Comparison of ENCODE assay signal across 25 cellular contexts in the genomic region with DNA sequence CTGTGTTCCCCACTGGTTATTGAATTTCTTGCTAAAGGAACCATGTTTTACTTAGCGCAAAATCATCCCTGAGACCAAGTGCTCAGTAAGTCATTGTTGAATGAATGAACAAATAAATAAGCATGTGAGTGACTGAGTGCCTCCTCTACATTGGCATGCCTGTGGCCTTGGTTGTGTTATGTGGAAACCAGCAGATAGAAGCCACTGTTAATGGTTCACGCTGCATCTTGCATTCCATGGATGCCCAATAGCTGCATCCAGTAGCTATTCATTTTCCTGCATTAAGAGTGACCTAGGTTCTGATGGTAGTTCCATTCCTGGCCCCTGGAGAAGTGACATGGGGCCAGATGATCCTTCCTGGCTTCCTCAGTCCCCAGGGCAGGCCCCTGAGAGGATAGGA.
"Had no signal": no experiment of that assay in that cellular context is flagged by ENCODE, and none has a peak within 500 bp of the region (broad histone marks: within the 10 kb centered on the region; RNA-seq: fewer than 3 reads in every experiment).

No MANE protein-coding gene starts in this region.

- H3K9me3 ChIP-seq: left ventricle myocardium inferior, ovary, right atrium auricular region, right lobe of liver, stomach, testis, thyroid gland, transverse colon, upper lobe of left lung, vagina had no signal

- H3K27me3 Mint-ChIP-seq: memory B cell; naive B cell; stimulated activated naive B cell treated with anti-CD40 and anti-IgM and Interleukin-4, amounts not matched to agents 10 μg/mL and 1 μg/mL and 100 μg/mL, for 72 hours had no signal

- H3K27ac ChIP-seq: left ventricle myocardium inferior, neural progenitor cell, ovary, right atrium auricular region, right lobe of liver, skin epidermis, stomach, testis, thyroid gland, transverse colon, upper lobe of left lung, vagina had no signal

- H3K27me3 ChIP-seq: neural progenitor cell, ovary, right atrium auricular region, right lobe of liver, stomach, testis, thyroid gland, transverse colon, upper lobe of left lung, vagina had no signal

- H3K4me3 ChIP-seq: left ventricle myocardium inferior, lung, neural progenitor cell, ovary, right atrium auricular region, right lobe of liver, skin epidermis, stomach, testis, thyroid gland, transverse colon, upper lobe of left lung, vagina had no signal

- H3K4me1 Mint-ChIP-seq: memory B cell; naive B cell; neural progenitor cell; stimulated activated naive B cell treated with anti-CD40 and anti-IgM and Interleukin-4, amounts not matched to agents 10 μg/mL and 1 μg/mL and 100 μg/mL, for 72 hours had no signal

- H3K4me2 ChIP-seq: neural progenitor cell had no signal

- H3K27ac Mint-ChIP-seq: memory B cell; naive B cell; natural killer cell; nephron progenitor cell; neural progenitor cell; progenitor cell of endocrine pancreas; stimulated activated naive B cell treated with anti-CD40 and anti-IgM and Interleukin-4, amounts not matched to agents 10 μg/mL and 1 μg/mL and 100 μg/mL, for 72 hours had no signal

- DNase-seq: hippocampal formation; left ventricle myocardium inferior; naive B cell; natural killer cell; nephron progenitor cell; ovary; right lobe of liver; stimulated activated CD4-positive, alpha-beta T cell treated with anti-CD3 and anti-CD28 coated beads, Interleukin-12 subunit alpha, Interleukin-12 subunit beta, amount 100 ng/mL, for 4 hours; stimulated activated CD4-positive, alpha-beta T cell treated with anti-CD3 and anti-CD28 coated beads, Interleukin-15, amount 100 ng/mL, for 24 hours; stimulated activated CD4-positive, alpha-beta T cell treated with anti-CD3 and anti-CD28 coated beads, Interleukin-2, amount 100 ng/mL, for 24 hours; stimulated activated CD4-positive, alpha-beta T cell treated with anti-CD3 and anti-CD28 coated beads, Interleukin-4, amount 100 ng/mL, for 1 hour; stimulated activated naive B cell treated with anti-CD40 and anti-IgM and Interleukin-4, amounts not matched to agents 10 μg/mL and 1 μg/mL and 100 μg/mL, for 72 hours; stimulated activated naive CD8-positive, alpha-beta T cell treated with anti-CD3 and anti-CD28 coated beads, Interleukin-15, Interleukin-2, amounts not matched to agents 100 U/mL and 50 U/mL, for 24 hours; stomach; testis; thyroid gland; transverse colon; upper lobe of left lung had no signal

- H3K4me1 ChIP-seq: left ventricle myocardium inferior, right atrium auricular region, right lobe of liver, stomach, testis, thyroid gland, transverse colon, upper lobe of left lung, vagina had no signal

- H3K9me3 Mint-ChIP-seq: natural killer cell had no signal

- ATAC-seq: natural killer cell; right lobe of liver; stimulated activated naive B cell treated with anti-CD40 and anti-IgM and Interleukin-4, amounts not matched to agents 10 μg/mL and 1 μg/mL and 100 μg/mL, for 72 hours; stimulated activated naive CD8-positive, alpha-beta T cell treated with anti-CD3 and anti-CD28 coated beads, Interleukin-15, Interleukin-2, amounts not matched to agents 100 U/mL and 50 U/mL, for 24 hours had no signal

- H2AFZ ChIP-seq: neural progenitor cell had no signal

- H3K4me3 Mint-ChIP-seq: memory B cell; naive B cell; natural killer cell; nephron progenitor cell; neural progenitor cell; stimulated activated naive B cell treated with anti-CD40 and anti-IgM and Interleukin-4, amounts not matched to agents 10 μg/mL and 1 μg/mL and 100 μg/mL, for 72 hours had no signal

- H3K36me3 ChIP-seq: left ventricle myocardium inferior, neural progenitor cell, ovary, right atrium auricular region, right lobe of liver, stomach, thyroid gland, transverse colon, upper lobe of left lung, vagina had no signal

- H3K9ac ChIP-seq: neural progenitor cell had no signal

- H3K36me3 Mint-ChIP-seq: memory B cell; natural killer cell; stimulated activated naive B cell treated with anti-CD40 and anti-IgM and Interleukin-4, amounts not matched to agents 10 μg/mL and 1 μg/mL and 100 μg/mL, for 72 hours had no signal
